ENCODE assay signal across 21 cellular contexts in genomic region chr5:15938186-15938585, GRCh38.
DNase-seq lines count a peak whose midpoint lies in the region; ATAC-seq, FAIRE-seq and TF ChIP-seq lines count a peak whose summit lies in the region.
"Had no signal": no experiment of that assay in that cellular context is flagged by ENCODE, and none has a peak within 500 bp of the region (broad histone marks: within the 10 kb centered on the region; RNA-seq: fewer than 3 reads in every experiment).

No MANE protein-coding gene starts in this region.

- H3K27ac Mint-ChIP-seq in HFFc6, result no peak overlapping the region
- no peak overlapping the region for H3K27ac Mint-ChIP-seq in astrocyte (ENCODE audit: unreplicated experiment)
- peak overlapping the region; percentile 29 for H3K27ac Mint-ChIP-seq in glutamatergic neuron (ENCODE audit: unreplicated experiment)
- H3K27ac Mint-ChIP-seq: CD4-positive, alpha-beta T cell had no signal

- CTCF ChIA-PET in HEK293T (lab: Yijun Ruan, JAX), result no interaction called here

- no peaks in the 10 kb centered on the region for H3K79me2 ChIP-seq in astrocyte (ENCODE audit: insufficient read depth, low read length)

- TF ChIP-seq POLR2A in esophagus muscularis mucosa (IDR thresholded peaks at IDR 0.05; ENCODE audit: low read depth), result no peak
- TF ChIP-seq POLR2A in GM12891 (IDR thresholded peaks at IDR 0.05; ENCODE audit: low read depth, low read length), result no peak

- H3K36me3 Mint-ChIP-seq in HFFc6 (ENCODE audit: low read depth), result peaks cover 36% of the 10 kb centered on the region
- peaks cover 43% of the 10 kb centered on the region for H3K36me3 Mint-ChIP-seq in astrocyte (ENCODE audit: low read depth, unreplicated experiment)
- peaks cover 21% of the 10 kb centered on the region for H3K36me3 Mint-ChIP-seq in glutamatergic neuron (ENCODE audit: unreplicated experiment)

- H3K4me2 ChIP-seq in astrocyte (ENCODE audit: low read length), result peak overlapping the region; percentile 12

- H3K9ac ChIP-seq in astrocyte (ENCODE audit: low read length), result no peak overlapping the region
- H3K9ac ChIP-seq: GM23248 had no signal

- no peaks in the 10 kb centered on the region for H3K9me3 ChIP-seq in astrocyte (ENCODE audit: insufficient read depth, low read depth, low read length)
- H3K9me3 ChIP-seq in esophagus muscularis mucosa, result no peaks in the 10 kb centered on the region
- H3K9me3 ChIP-seq: Caco-2, HAP-1 had no signal

- H4K20me1 ChIP-seq in astrocyte (ENCODE audit: insufficient read depth, low read length), result no peaks in the 10 kb centered on the region

- 90% methylated on average over 4 of the region's 4 CpGs for WGBS in esophagus muscularis mucosa

- TF ChIP-seq EP300 in esophagus muscularis mucosa (IDR thresholded peaks at IDR 0.05), result no peak

- no peak for ATAC-seq in HG03045 (IDR thresholded peaks at IDR 0.05; ENCODE audit: unreplicated experiment)
- ATAC-seq: HepG2 had no signal

- DNase-seq in HFFc6 (no peak), astrocyte (ENCODE audit: low read depth) (no peak), esophagus muscularis mucosa (ENCODE audit: extremely low spot score) (peak; percentile 21), glutamatergic neuron (no peak), NCI-H1105 (lab: John Stamatoyannopoulos, UW) (no peak), HEK293T (ENCODE audit: extremely low spot score) (no peak), GM12891 (ENCODE audit: insufficient read length, low spot score) (no peak)
- DNase-seq: ACHN; AML-193; Caco-2; CD4-positive, alpha-beta T cell; KG1 had no signal

- H3K4me1 ChIP-seq in astrocyte (ENCODE audit: insufficient read depth, low read length) (peaks cover 22% of the 10 kb centered on the region), esophagus muscularis mucosa (no peaks in the 10 kb centered on the region)
- H3K4me1 ChIP-seq: Caco-2 had no signal

- H3K27me3 Mint-ChIP-seq in HFFc6 (ENCODE audit: insufficient read depth) (peaks cover 4% of the 10 kb centered on the region; the same call in 1 of the 2 replicates), astrocyte (ENCODE audit: low read depth, unreplicated experiment) (no peaks in the 10 kb centered on the region), glutamatergic neuron (ENCODE audit: unreplicated experiment) (peaks cover 2% of the 10 kb centered on the region)
- H3K27me3 Mint-ChIP-seq: CD4-positive, alpha-beta T cell had no signal

- no peak overlapping the region for H2AFZ ChIP-seq in astrocyte (ENCODE audit: low read depth, low read length)
- H2AFZ ChIP-seq: GM23248 had no signal

- H3K27ac ChIP-seq in astrocyte (ENCODE audit: low read depth, low read length) (peak overlapping the region; percentile 10), esophagus muscularis mucosa (replicated peaks in 1 of 4) (no peak overlapping the region)
- H3K27ac ChIP-seq: C4-2B had no signal

- POLR2A ChIA-PET in HEK293T (lab: Yijun Ruan, JAX), result no interaction called here

- intact Hi-C loops in esophagus muscularis mucosa (cut with DNase I), result no loop called here

- TF ChIP-seq CTCF in HFFc6 (IDR thresholded peaks at IDR 0.05), result no peak
- no peak for TF ChIP-seq CTCF in astrocyte (IDR thresholded peaks at IDR 0.05; ENCODE audit: insufficient read depth, low read depth, low read length)
- no peak for TF ChIP-seq CTCF in esophagus muscularis mucosa (IDR thresholded peaks at IDR 0.05)
- TF ChIP-seq CTCF in glutamatergic neuron (IDR thresholded peaks at IDR 0.05; ENCODE audit: partially characterized antibody, unreplicated experiment), result no peak

- FAIRE-seq in astrocyte (lab: Jason Lieb, UNC) (no peak), GM12891 (lab: Jason Lieb, UNC) (no peak)
- FAIRE-seq: A204.1, G401.6, GM12892, GM18507, HepG2 had no signal

- H3K36me3 ChIP-seq in astrocyte (ENCODE audit: insufficient read depth, low read length), result no peaks in the 10 kb centered on the region
- peaks cover 27 to 68% (median 39%) of the 10 kb centered on the region in 4 donors for H3K36me3 ChIP-seq in esophagus muscularis mucosa
- H3K36me3 ChIP-seq: HAP-1 had no signal

- H3K4me3 ChIP-seq in astrocyte (ENCODE audit: insufficient read depth, low read depth, low read length) (no peak overlapping the region), esophagus muscularis mucosa (no peak overlapping the region)
- H3K4me3 ChIP-seq: GM23248, HAP-1 had no signal

- H3K4me3 Mint-ChIP-seq in HFFc6 (peak overlapping the region; percentile 17; the same call in 1 of the 2 replicates), astrocyte (ENCODE audit: unreplicated experiment) (no peak overlapping the region), glutamatergic neuron (ENCODE audit: unreplicated experiment) (no peak overlapping the region)
- H3K4me3 Mint-ChIP-seq: CD4-positive, alpha-beta T cell had no signal

- H3K4me1 Mint-ChIP-seq in HFFc6 (ENCODE audit: low read depth) (peaks cover 38% of the 10 kb centered on the region), astrocyte (ENCODE audit: low read depth, unreplicated experiment) (peaks cover 14% of the 10 kb centered on the region), glutamatergic neuron (ENCODE audit: low read depth, unreplicated experiment) (peaks cover 13% of the 10 kb centered on the region)

- H3K27me3 ChIP-seq in astrocyte (ENCODE audit: insufficient read depth, low read length) (no peaks in the 10 kb centered on the region), esophagus muscularis mucosa (no peaks in the 10 kb centered on the region)

- no peaks in the 10 kb centered on the region for H3K9me3 Mint-ChIP-seq in HFFc6
- no peaks in the 10 kb centered on the region for H3K9me3 Mint-ChIP-seq in astrocyte (ENCODE audit: unreplicated experiment)
- no peaks in the 10 kb centered on the region for H3K9me3 Mint-ChIP-seq in glutamatergic neuron (ENCODE audit: unreplicated experiment)

TF ChIP-seq in HEK293T, 16 proteins besides CTCF, POLR2A, EP300 and RAD21:
- TF ChIP-seq SUZ12 (IDR thresholded peaks at IDR 0.05) (no peak), TARDBP (IDR thresholded peaks at IDR 0.05) (no peak), ZNF384 (IDR thresholded peaks at IDR 0.05) (no peak), ELF4 (IDR thresholded peaks at IDR 0.05) (no peak), NFRKB (IDR thresholded peaks at IDR 0.05) (no peak), PKNOX1 (IDR thresholded peaks at IDR 0.05) (no peak), BHLHE40 (IDR thresholded peaks at IDR 0.05; ENCODE audit: borderline replicate concordance) (no peak), FOXA1 (IDR thresholded peaks at IDR 0.05) (no peak), SP1 (IDR thresholded peaks at IDR 0.05) (no peak), ARNT (IDR thresholded peaks at IDR 0.05) (no peak), CTBP1 (IDR thresholded peaks at IDR 0.05; ENCODE audit: borderline replicate concordance) (no peak), L3MBTL2 (conservative IDR thresholded peaks at IDR 0.05) (no peak)

TF ChIP-seq in GM12891, 5 proteins besides CTCF, POLR2A, EP300 and RAD21:
- TF ChIP-seq POLR2AphosphoS5 (IDR thresholded peaks at IDR 0.05; ENCODE audit: low read depth, low read length) (no peak), POU2F2 (IDR thresholded peaks at IDR 0.05; ENCODE audit: low read depth, low read length) (no peak), TAF1 (IDR thresholded peaks at IDR 0.05; ENCODE audit: low read depth, low read length) (no peak), SPI1 (IDR thresholded peaks at IDR 0.05; ENCODE audit: low read depth, low read length) (no peak), PAX5 (IDR thresholded peaks at IDR 0.05; ENCODE audit: insufficient read depth, low read length, severe bottlenecking) (no peak)
